Comparison of ENCODE assay signal across 9 cellular contexts in genomic region chr7:101990811-101991418, GRCh38.
A peak's percentile ranks its signal among the peaks of the same experiment; 100 is the strongest.
DNase-seq lines count a peak whose midpoint lies in the region; ATAC-seq and TF ChIP-seq lines count a peak whose summit lies in the region.
"Had no signal": no experiment of that assay in that cellular context is flagged by ENCODE, and none has a peak within 500 bp of the region (broad histone marks: within the 10 kb centered on the region; RNA-seq: fewer than 3 reads in every experiment).

No MANE protein-coding gene starts in this region.

- peaks cover 22% of the 10 kb centered on the region for H3K4me1 Mint-ChIP-seq in CD8-positive, alpha-beta T cell (ENCODE audit: low read depth)
- H3K4me1 Mint-ChIP-seq in T-cell, result peaks cover 24 to 36% (median 27%) of the 10 kb centered on the region in 3 donors

- no peak for TF ChIP-seq EP300 in stomach (IDR thresholded peaks at IDR 0.05)

- H3K4me1 ChIP-seq in CD8-positive, alpha-beta T cell (ENCODE audit: insufficient read depth, low read length), result peaks cover 4% of the 10 kb centered on the region
- H3K4me1 ChIP-seq in hepatocyte (ENCODE audit: insufficient read depth) (peaks cover 13% of the 10 kb centered on the region), stomach (peaks cover 0 to 9% (median 5%) of the 10 kb centered on the region in 4 donors)

- peak overlapping the region; percentile 52 for H3K27ac Mint-ChIP-seq in CD8-positive, alpha-beta T cell
- peak overlapping the region in 1 of 2 donors; percentile 68 for H3K27ac Mint-ChIP-seq in T-cell

- no peak for ATAC-seq in CD8-positive, alpha-beta T cell
- ATAC-seq in HG03066 (IDR thresholded peaks at IDR 0.05; ENCODE audit: low read depth, unreplicated experiment) (peak; percentile 87), T-cell (replicated peaks in 1 of 4) (peak in 2 of 4 experiments; percentile 19 to 36)

- POLR2A ChIA-PET in CD8-positive, alpha-beta T cell (lab: Charles Lee), result no interaction called here
- POLR2A ChIA-PET in T-cell (lab: Charles Lee), result no interaction called here

- H3K27me3 ChIP-seq in CD8-positive, alpha-beta T cell (ENCODE audit: insufficient read depth, low read length), result no peaks in the 10 kb centered on the region
- H3K27me3 ChIP-seq in hepatocyte (no peaks in the 10 kb centered on the region), stomach (no peaks in the 10 kb centered on the region)

- intact Hi-C loops in CD8-positive, alpha-beta T cell (cut with DNase I, micrococcal nuclease), result no loop called here
- intact Hi-C loops in stomach (cut with DNase I; ENCODE audit: low total_unique reads), result no loop called here

- peaks cover 13% of the 10 kb centered on the region for H4K20me1 ChIP-seq in hepatocyte (ENCODE audit: insufficient read depth, poor library complexity, severe bottlenecking)

- H3K27me3 Mint-ChIP-seq in CD8-positive, alpha-beta T cell (ENCODE audit: low read depth), result no peaks in the 10 kb centered on the region
- no peaks in the 10 kb centered on the region for H3K27me3 Mint-ChIP-seq in T-cell

- TF ChIP-seq CTCF in CD8-positive, alpha-beta T cell (IDR thresholded peaks at IDR 0.05), result no peak
- TF ChIP-seq CTCF in hepatocyte (IDR thresholded peaks at IDR 0.05; ENCODE audit: poor library complexity) (no peak), stomach (IDR thresholded peaks at IDR 0.05) (no peak)

- H3K4me2 ChIP-seq in hepatocyte, result no peak overlapping the region

- H3K9me3 ChIP-seq in CD8-positive, alpha-beta T cell (ENCODE audit: low read length), result no peaks in the 10 kb centered on the region
- H3K9me3 ChIP-seq in hepatocyte (ENCODE audit: low read depth) (no peaks in the 10 kb centered on the region), stomach (no peaks in the 10 kb centered on the region)

- H3K4me3 Mint-ChIP-seq in CD8-positive, alpha-beta T cell, result peak overlapping the region; percentile 63
- H3K4me3 Mint-ChIP-seq in T-cell, result peak overlapping the region; percentile 43 to 74 (median 59)

- peaks cover 79% of the 10 kb centered on the region for H3K79me2 ChIP-seq in hepatocyte

- WGBS in hepatocyte (ENCODE audit: low lambda C conversion rate, missing lambda C conversion rate), result 95% methylated on average over 17 of the region's 17 CpGs
- WGBS in stomach, 5 donors, result 82 to 91% (median 86%) methylated on average over 17 of the region's 17 CpGs

- peaks cover 13% of the 10 kb centered on the region for H3K36me3 Mint-ChIP-seq in CD8-positive, alpha-beta T cell
- peaks cover 7% of the 10 kb centered on the region for H3K36me3 Mint-ChIP-seq in T-cell

- H3K36me3 ChIP-seq in CD8-positive, alpha-beta T cell (ENCODE audit: insufficient read depth, low read length), result no peaks in the 10 kb centered on the region
- H3K36me3 ChIP-seq in hepatocyte (replicated peaks; ENCODE audit: insufficient read depth, low read depth) (no peaks in the 10 kb centered on the region), stomach (peaks cover 0 to 5% (median 2%) of the 10 kb centered on the region in 4 donors)

- no peak for DNase-seq in CD8-positive, alpha-beta T cell
- DNase-seq in GM19240 (ENCODE audit: insufficient read length, low spot score) (peak; percentile 64), T-cell (peak in 6 of 34 experiments; percentile 3 to 31 (median 6)), hepatocyte (ENCODE audit: low spot score) (no peak), stomach (no peak), NK-92 (lab: John Stamatoyannopoulos, UW; ENCODE audit: unreplicated experiment) (no peak)
- DNase-seq in effector CD4-positive, alpha-beta T cell, result no peak
- DNase-seq: EL had no signal

- CTCF ChIA-PET in CD8-positive, alpha-beta T cell (lab: Charles Lee), result no interaction called here
- CTCF ChIA-PET in T-cell (lab: Charles Lee), result interaction anchor here in 1 of 2 donors (0.7 kb wide), 1 partner anchor 15 kb away, joined by 6 read pairs; no protein-coding TSS in a partner anchor

- no peak overlapping the region for H3K27ac ChIP-seq in CD8-positive, alpha-beta T cell (ENCODE audit: low read depth, low read length)
- no peak overlapping the region for H3K27ac ChIP-seq in hepatocyte
- no peak overlapping the region for H3K27ac ChIP-seq in stomach

- H2AFZ ChIP-seq in hepatocyte, result no peak overlapping the region

- no peaks in the 10 kb centered on the region for H3K9me3 Mint-ChIP-seq in CD8-positive, alpha-beta T cell
- no peaks in the 10 kb centered on the region for H3K9me3 Mint-ChIP-seq in T-cell

- peak overlapping the region; percentile 8 for H3K4me3 ChIP-seq in CD8-positive, alpha-beta T cell (ENCODE audit: low read depth, low read length)
- no peak overlapping the region for H3K4me3 ChIP-seq in hepatocyte
- H3K4me3 ChIP-seq in stomach, result no peak overlapping the region

- no peak for TF ChIP-seq POLR2A in stomach (IDR thresholded peaks at IDR 0.05)

- no peaks in the 10 kb centered on the region for H3K9me2 ChIP-seq in hepatocyte (replicated peaks; ENCODE audit: insufficient read depth)
